1 cellular context compared by ENCODE assay signal in the genomic region with DNA sequence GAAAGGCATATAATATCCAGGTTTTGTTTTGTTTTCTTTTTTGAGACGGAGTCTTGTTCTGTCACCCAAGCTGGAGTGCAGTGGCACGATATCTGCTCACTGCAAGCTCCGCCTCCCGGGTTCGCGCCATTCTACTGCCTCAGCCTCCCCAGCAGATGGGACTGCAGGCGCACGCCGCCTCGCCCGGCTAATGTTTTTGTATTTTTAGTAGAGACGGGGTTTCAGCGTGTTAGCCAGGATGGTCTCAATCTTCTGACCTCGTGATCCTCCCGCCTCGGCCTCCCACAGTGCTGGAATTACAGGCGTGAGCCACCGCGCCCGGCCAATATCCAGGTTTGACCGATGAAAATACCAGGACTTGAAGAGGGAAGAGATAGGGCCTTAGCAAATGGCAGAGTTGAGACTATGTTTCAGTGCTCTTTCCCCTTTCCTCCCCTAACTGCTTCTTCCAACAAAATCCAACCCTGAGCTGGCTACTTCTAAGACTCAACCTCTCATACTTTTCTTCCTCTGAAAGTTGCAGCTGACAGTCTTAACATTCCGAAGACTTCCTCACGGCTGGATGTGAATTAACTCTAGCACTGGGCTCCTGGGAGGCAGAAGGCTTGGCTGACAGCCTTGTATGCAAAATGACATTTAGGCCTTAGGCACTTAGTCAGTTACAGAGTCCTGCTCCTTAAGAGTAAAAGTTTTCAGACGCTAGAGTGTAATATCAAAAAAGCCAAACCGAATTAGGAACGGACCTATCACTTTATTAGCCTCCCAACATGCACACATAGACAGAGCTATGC.
A peak's percentile ranks its signal among the peaks of the same experiment; 100 is the strongest.
TF ChIP-seq lines count a peak whose summit lies in the region.

No MANE protein-coding gene starts in this region.

TF ChIP-seq in A549, 52 proteins besides CTCF, POLR2A, EP300 and RAD21:
- no peak for TF ChIP-seq ESRRA (IDR thresholded peaks at IDR 0.05; ENCODE audit: borderline replicate concordance, low read length)
- TF ChIP-seq, protein P1, sequence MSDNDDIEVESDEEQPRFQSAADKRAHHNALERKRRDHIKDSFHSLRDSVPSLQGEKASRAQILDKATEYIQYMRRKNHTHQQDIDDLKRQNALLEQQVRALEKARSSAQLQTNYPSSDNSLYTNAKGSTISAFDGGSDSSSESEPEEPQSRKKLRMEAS (IDR thresholded peaks at IDR 0.05) = 0 out of 2 replicates have a peak, but pooled peaks have one; percentile 6
